17 cellular contexts compared by ENCODE assay signal in the genomic region with DNA sequence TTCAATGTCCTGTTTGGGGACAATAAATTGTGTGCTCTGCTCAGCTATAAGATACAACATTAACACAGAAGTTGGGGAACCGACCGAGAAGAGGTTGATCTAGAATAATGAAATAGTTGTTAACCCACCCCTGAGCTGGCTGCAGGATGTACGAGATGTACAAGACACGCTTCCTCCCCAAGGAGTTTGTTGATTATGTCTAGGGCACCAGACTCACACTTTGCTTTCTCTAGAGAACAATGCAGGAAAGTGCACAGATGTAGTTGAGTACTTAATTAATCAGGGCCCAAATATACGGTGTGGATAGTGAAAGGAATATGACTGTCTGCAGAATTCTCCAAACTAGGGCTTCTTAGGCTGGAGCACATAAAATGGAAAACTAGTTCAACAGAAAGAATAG.
A peak's percentile ranks its signal among the peaks of the same experiment; 100 is the strongest.
DNase-seq lines count a peak whose midpoint lies in the region; ATAC-seq and TF ChIP-seq lines count a peak whose summit lies in the region.
"Had no signal": no experiment of that assay in that cellular context is flagged by ENCODE, and none has a peak within 500 bp of the region (broad histone marks: within the 10 kb centered on the region; RNA-seq: fewer than 3 reads in every experiment).

No MANE protein-coding gene starts in this region.

- H2BK120ac ChIP-seq in IMR-90 (ENCODE audit: low read depth, low read length) = peak overlapping the region; percentile 93

- dilution Hi-C loops in IMR-90 (cut with HindIII; ENCODE audit: low sequenced_read_pairs, unreplicated experiment) = no loop called here

- peak overlapping the region; percentile 69 for H4K5ac ChIP-seq in IMR-90 (ENCODE audit: low read depth, low read length)

- H2AFZ ChIP-seq in IMR-90 (replicated peaks; ENCODE audit: low read length, poor library complexity) = no peak overlapping the region

- no peak for TF ChIP-seq POLR2A in IMR-90 (IDR thresholded peaks at IDR 0.05; ENCODE audit: low read depth, low read length)

- POLR2A ChIA-PET in IMR-90 (lab: Charles Lee; ENCODE audit: unreplicated experiment) = no interaction called here

- H2AK9ac ChIP-seq in IMR-90 (replicated peaks; ENCODE audit: low read depth, low read length, poor library complexity) = no peak overlapping the region

- peak overlapping the region; percentile 63 to 87; a peak in 3 of 4 replicates for H4K8ac ChIP-seq in IMR-90 (ENCODE audit: low read depth in 2 of 2, low read length in 2 of 2)

- no peak overlapping the region for H3K4me2 ChIP-seq in IMR-90 (ENCODE audit: low read depth, low read length)
- H3K4me2 ChIP-seq: A549 had no signal

- H2BK5ac ChIP-seq in IMR-90 (ENCODE audit: low read depth, low read length, poor library complexity, severe bottlenecking) = peak overlapping the region; percentile 52

- CTCF ChIA-PET in IMR-90 (lab: Yijun Ruan, JAX) = no interaction called here

- no peak overlapping the region for H3K9ac ChIP-seq in IMR-90 (ENCODE audit: low read depth, low read length)
- no peak overlapping the region for H3K9ac ChIP-seq in stomach smooth muscle (ENCODE audit: low read length in 2 of 2)

- H3K9me3 ChIP-seq in IMR-90 (ENCODE audit: control insufficient read depth, insufficient read depth, low read length) (no peaks in the 10 kb centered on the region), muscle layer of duodenum (ENCODE audit: control insufficient read depth in 1 of 2, low read length in 2 of 2) (no peaks in the 10 kb centered on the region), stomach smooth muscle (ENCODE audit: control insufficient read depth in 2 of 2, low read length in 2 of 2) (no peaks in the 10 kb centered on the region)
- H3K9me3 ChIP-seq: A549 had no signal

- peaks cover 14% of the 10 kb centered on the region for H3K9me1 ChIP-seq in IMR-90 (ENCODE audit: insufficient read depth, low read length)

- no CpG with 5 or more reads among the region's 5 CpGs for WGBS in IMR-90 (ENCODE audit: extremely low coverage in 2 of 2, insufficient read length in 1 of 2), 2 experiments

- H3K4me3 ChIP-seq in IMR-90 (ENCODE audit: insufficient read depth, low read depth, low read length) (no peak overlapping the region), muscle layer of duodenum (ENCODE audit: low read depth in 1 of 2, low read length in 2 of 2) (no peak overlapping the region), stomach smooth muscle (ENCODE audit: low read length in 2 of 2) (no peak overlapping the region)
- H3K4me3 ChIP-seq: A549, GM12878 had no signal

- H4K91ac ChIP-seq in IMR-90 (ENCODE audit: insufficient read depth, low read depth, low read length) = peak overlapping the region; percentile 79

- intact Hi-C loops in IMR-90 (cut with micrococcal nuclease) = loop anchor here (5.0 kb wide), 3 partner anchors 108 to 342 kb away; no protein-coding TSS in a partner anchor

- TF ChIP-seq CTCF in IMR-90 (conservative IDR thresholded peaks at IDR 0.05; ENCODE audit: low read depth, low read length) = no peak

- H3K27ac ChIP-seq in IMR-90 (ENCODE audit: insufficient read depth, low read length) (0 out of 2 replicates have a peak overlapping the region, but pooled peaks have one; percentile 6), muscle layer of duodenum (ENCODE audit: low read length) (peak overlapping the region; percentile 5), stomach smooth muscle (ENCODE audit: low read length) (peak overlapping the region; percentile 84)
- H3K27ac ChIP-seq: 22Rv1, A549 had no signal

- no peak for TF ChIP-seq RAD21 in IMR-90 (IDR thresholded peaks at IDR 0.05; ENCODE audit: low read length)

- peaks cover 0 to 8% of the 10 kb centered on the region in 2 experiments; a peak in 3 of 4 replicates for H3K79me1 ChIP-seq in IMR-90 (ENCODE audit: low read depth in 1 of 2, low read length in 2 of 2)

- H3K4me1 ChIP-seq in IMR-90 (ENCODE audit: control insufficient read depth, insufficient read depth, low read length) (peaks cover 18% of the 10 kb centered on the region), muscle layer of duodenum (ENCODE audit: control insufficient read depth in 1 of 2, insufficient read depth in 2 of 2, low read length in 2 of 2) (peaks cover 0 to 25% of the 10 kb centered on the region in 2 donors), stomach smooth muscle (ENCODE audit: control insufficient read depth, insufficient read depth, low read length) (peaks cover 51% of the 10 kb centered on the region)

- H3K14ac ChIP-seq in IMR-90 (replicated peaks; ENCODE audit: low read depth, low read length) = peak overlapping the region; percentile 42; the same call in 1 of the 2 replicates

- no peak overlapping the region for H3K23ac ChIP-seq in IMR-90 (ENCODE audit: low read depth, low read length)

- H3K56ac ChIP-seq in IMR-90 (ENCODE audit: extremely low read depth, insufficient read depth, low read length) = no peak overlapping the region

- peak overlapping the region; percentile 78 for H2AK5ac ChIP-seq in IMR-90 (ENCODE audit: low read depth, low read length)

- BruUV-seq in IMR-90 (replicated peaks; lab: Mats Ljungman, UMichigan) = no TSS peak

- in situ Hi-C loops in IMR-90 (cut with MboI; ENCODE audit: low sequenced_read_pairs) = no loop called here

- H3K27me3 ChIP-seq in IMR-90 (ENCODE audit: control insufficient read depth, insufficient read depth, low read length) = no peaks in the 10 kb centered on the region
- no peaks in the 10 kb centered on the region for H3K27me3 ChIP-seq in muscle layer of duodenum (ENCODE audit: low read depth, low read length)
- no peaks in the 10 kb centered on the region for H3K27me3 ChIP-seq in stomach smooth muscle (ENCODE audit: control insufficient read depth in 1 of 2, insufficient read depth in 2 of 2, low read length in 2 of 2)

- H2BK15ac ChIP-seq in IMR-90 (ENCODE audit: low read depth, low read length) = peak overlapping the region; percentile 89

- H3K4ac ChIP-seq in IMR-90 (ENCODE audit: low read depth, low read length) = peak overlapping the region; percentile 83

- H4K20me1 ChIP-seq in IMR-90 (ENCODE audit: insufficient read depth, low read length) = no peaks in the 10 kb centered on the region

- H3K18ac ChIP-seq in IMR-90 (ENCODE audit: low read depth, low read length) = peak overlapping the region; percentile 72

- H3K36me3 ChIP-seq in IMR-90 (ENCODE audit: control insufficient read depth, insufficient read depth, low read length) (no peaks in the 10 kb centered on the region), muscle layer of duodenum (ENCODE audit: control insufficient read depth in 1 of 2, insufficient read depth in 2 of 2, low read length in 2 of 2) (no peaks in the 10 kb centered on the region), stomach smooth muscle (ENCODE audit: control insufficient read depth in 2 of 2, insufficient read depth in 2 of 2, low read length in 2 of 2) (no peaks in the 10 kb centered on the region)

- ATAC-seq in IMR-90 (ENCODE audit: low read depth) = no peak
- ATAC-seq: A549; CD8-positive, alpha-beta T cell; GM12878; HepG2 had no signal

- peak overlapping the region; percentile 93; the same call in 1 of the 2 replicates for H2BK20ac ChIP-seq in IMR-90 (ENCODE audit: low read depth, low read length)

- DNase-seq in NCI-H1436 (lab: John Stamatoyannopoulos, UW) = peak; percentile 22
- DNase-seq in NCI-H1436 treated with DMSO at 0.1 percent for 48 hours (lab: John Stamatoyannopoulos, UW) = no peak
- DNase-seq in IMR-90 = no peak
- no peak for DNase-seq in cerebellum (ENCODE audit: low spot score)
- DNase-seq in NCI-H1092 treated with DMSO at 0.1 percent for 48 hours (lab: John Stamatoyannopoulos, UW) = no peak
- no peak for DNase-seq in NCI-H446 (lab: John Stamatoyannopoulos, UW)
- DNase-seq: AML-193; Calu3; CD8-positive, alpha-beta T cell; DMS79 treated with DMSO at 0.1 percent for 48 hours; H9 had no signal

TF ChIP-seq in IMR-90, 13 proteins besides CTCF, POLR2A, EP300 and RAD21:
- TF ChIP-seq, protein P1, sequence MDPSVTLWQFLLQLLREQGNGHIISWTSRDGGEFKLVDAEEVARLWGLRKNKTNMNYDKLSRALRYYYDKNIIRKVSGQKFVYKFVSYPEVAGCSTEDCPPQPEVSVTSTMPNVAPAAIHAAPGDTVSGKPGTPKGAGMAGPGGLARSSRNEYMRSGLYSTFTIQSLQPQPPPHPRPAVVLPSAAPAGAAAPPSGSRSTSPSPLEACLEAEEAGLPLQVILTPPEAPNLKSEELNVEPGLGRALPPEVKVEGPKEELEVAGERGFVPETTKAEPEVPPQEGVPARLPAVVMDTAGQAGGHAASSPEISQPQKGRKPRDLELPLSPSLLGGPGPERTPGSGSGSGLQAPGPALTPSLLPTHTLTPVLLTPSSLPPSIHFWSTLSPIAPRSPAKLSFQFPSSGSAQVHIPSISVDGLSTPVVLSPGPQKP (IDR thresholded peaks at IDR 0.05; ENCODE audit: borderline replicate concordance, low read depth, low read length) = no peak
- TF ChIP-seq, protein P2, sequence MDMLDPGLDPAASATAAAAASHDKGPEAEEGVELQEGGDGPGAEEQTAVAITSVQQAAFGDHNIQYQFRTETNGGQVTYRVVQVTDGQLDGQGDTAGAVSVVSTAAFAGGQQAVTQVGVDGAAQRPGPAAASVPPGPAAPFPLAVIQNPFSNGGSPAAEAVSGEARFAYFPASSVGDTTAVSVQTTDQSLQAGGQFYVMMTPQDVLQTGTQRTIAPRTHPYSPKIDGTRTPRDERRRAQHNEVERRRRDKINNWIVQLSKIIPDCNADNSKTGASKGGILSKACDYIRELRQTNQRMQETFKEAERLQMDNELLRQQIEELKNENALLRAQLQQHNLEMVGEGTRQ (IDR thresholded peaks at IDR 0.05; ENCODE audit: low read depth, low read length) = no peak
- TF ChIP-seq RFX5 (IDR thresholded peaks at IDR 0.05; ENCODE audit: low read depth, low read length) = no peak
- no peak for TF ChIP-seq CEBPB (IDR thresholded peaks at IDR 0.05; ENCODE audit: low read depth, low read length)
- no peak for TF ChIP-seq NFE2L2 (IDR thresholded peaks at IDR 0.05; ENCODE audit: low read depth, low read length)
- TF ChIP-seq MAZ (IDR thresholded peaks at IDR 0.05; ENCODE audit: borderline replicate concordance, low read depth, low read length) = no peak
- TF ChIP-seq SMC3 (IDR thresholded peaks at IDR 0.05; ENCODE audit: low read depth, low read length) = no peak
- TF ChIP-seq BHLHE40 (IDR thresholded peaks at IDR 0.05; ENCODE audit: low read depth, low read length) = no peak
- TF ChIP-seq MXI1 (IDR thresholded peaks at IDR 0.05; ENCODE audit: borderline replicate concordance, low read depth, low read length) = no peak
- TF ChIP-seq CHD1 (IDR thresholded peaks at IDR 0.05; ENCODE audit: low read depth, low read length) = no peak
- TF ChIP-seq RCOR1 (IDR thresholded peaks at IDR 0.05; ENCODE audit: insufficient replicate concordance, low read length) = no peak
- no peak for TF ChIP-seq MAFK (IDR thresholded peaks at IDR 0.05; ENCODE audit: low read depth, low read length)
- TF ChIP-seq FOS (IDR thresholded peaks at IDR 0.05; ENCODE audit: low read depth, low read length) = no peak

Comparison
In these comparisons a context has a peak if more than half of its experiments do, and no peak if none do; other contexts are left out.
1. H3K27ac ChIP-seq: peak in every context shown above with its lines; median percentile 84 in stomach smooth muscle; 6 in IMR-90; 5 in muscle layer of duodenum.